In genomic region chr11:250740-251299, GRCh38 we compare ENCODE assay signal across 9 cellular contexts. TPM values are rescaled to one million over a fixed set of nuclear protein-coding genes. Genes with fewer than 3 reads are reported as not detected.
DNase-seq lines count a peak whose midpoint lies in the region; ATAC-seq and TF ChIP-seq lines count a peak whose summit lies in the region.
"Had no signal": no experiment of that assay in that cellular context is flagged by ENCODE, and none has a peak within 500 bp of the region (broad histone marks: within the 10 kb centered on the region; RNA-seq: fewer than 3 reads in every experiment).

No MANE protein-coding gene starts in this region.

- H3K36me3 ChIP-seq in ovary (no peaks in the 10 kb centered on the region), upper lobe of left lung (peaks cover 34 to 78% (median 73%) of the 10 kb centered on the region in 4 donors)

- H3K4me1 ChIP-seq in ovary (ENCODE audit: insufficient read depth) (no peaks in the 10 kb centered on the region), upper lobe of left lung (no peaks in the 10 kb centered on the region)

- no peak for TF ChIP-seq POLR2A in ovary (IDR thresholded peaks at IDR 0.05)
- TF ChIP-seq POLR2A in upper lobe of left lung (IDR thresholded peaks at IDR 0.05) = no peak

- H3K27me3 ChIP-seq in ovary (no peaks in the 10 kb centered on the region), upper lobe of left lung (no peaks in the 10 kb centered on the region)

- intact Hi-C loops in ovary (cut with DNase I) = no loop called here

- 79 to 83% (median 79%) methylated on average over 10 of the region's 10 CpGs for WGBS in ovary, 3 donors
- WGBS in upper lobe of left lung, 2 donors = 76 to 83% methylated on average over 10 of the region's 10 CpGs

- TF ChIP-seq EP300 in ovary (IDR thresholded peaks at IDR 0.05) (no peak), upper lobe of left lung (IDR thresholded peaks at IDR 0.05) (no peak)

- H3K4me3 ChIP-seq in fibroblast of mammary gland (ENCODE audit: control insufficient read depth, low read depth, low read length) = no peak overlapping the region
- no peak overlapping the region for H3K4me3 ChIP-seq in ovary
- H3K4me3 ChIP-seq in upper lobe of left lung = no peak overlapping the region

- peak; percentile 78 to 89 for ATAC-seq in upper lobe of left lung (ENCODE audit: low FRiP score in 2 of 2)
- ATAC-seq in GM18867 (IDR thresholded peaks at IDR 0.05; ENCODE audit: unreplicated experiment) = no peak

- H3K27ac ChIP-seq in ovary (no peak overlapping the region), upper lobe of left lung (peak overlapping the region in 1 of 4 donors; percentile 42)

- no peaks in the 10 kb centered on the region for H3K9me3 ChIP-seq in ovary
- H3K9me3 ChIP-seq in upper lobe of left lung = no peaks in the 10 kb centered on the region

- DNase-seq in DMS153 (lab: John Stamatoyannopoulos, UW) (peak; percentile 13), DMS153 treated with DMSO at 0.1 percent for 48 hours (lab: John Stamatoyannopoulos, UW; ENCODE audit: unreplicated experiment) (no peak), NOMO-1 treated with DMSO at 0.1 percent for 48 hours (lab: John Stamatoyannopoulos, UW; ENCODE audit: unreplicated experiment) (peak; percentile 38), activated T-cell treated with anti-CD3 and anti-CD28 coated beads for 48 hours (ENCODE audit: low read depth) (peak; percentile 70), fibroblast of mammary gland (ENCODE audit: low read depth) (peak; percentile 59), ovary (peak in 2 of 5 donors; percentile 56 to 65), upper lobe of left lung (peak in 1 of 2 donors; percentile 76)

- peak; percentile 69 for TF ChIP-seq CTCF in fibroblast of mammary gland (conservative IDR thresholded peaks at IDR 0.05; ENCODE audit: control insufficient read depth, insufficient read depth, low read depth, low read length)
- peak in 2 of 3 donors; percentile 13 to 30 for TF ChIP-seq CTCF in ovary (IDR thresholded peaks at IDR 0.05)
- TF ChIP-seq CTCF in upper lobe of left lung (IDR thresholded peaks at IDR 0.05) = peak; percentile 39 to 69 (median 62)

RNA-seq across cellular contexts. Expression of gene PSMD13, which starts 14.0 kb away (rescaled TPM):
- total RNA-seq in ovary = 10 to 100 TPM; 66.2 to 80.1 (median 75.8) TPM
- polyA plus RNA-seq in ovary = 10 to 100 TPM; 74.9 to 88.9 TPM
- 100 to 1,000 TPM in 4 of 6 donors, 10 to 100 TPM in 2; 85.2 to 113 (median 106) TPM for total RNA-seq in upper lobe of left lung

RNA-seq across cellular contexts. Expression of gene SIRT3, which starts 14.7 kb away (rescaled TPM):
- 10 to 100 TPM; 11.1 to 24.4 (median 22.7) TPM for total RNA-seq in ovary
- 10 to 100 TPM; 17.4 to 21.5 TPM for polyA plus RNA-seq in ovary
- 10 to 100 TPM; 11.7 to 37.6 (median 24.0) TPM for total RNA-seq in upper lobe of left lung

RNA-seq across cellular contexts. Expression of gene NLRP6, which starts 27.4 kb away (rescaled TPM):
- 1 to 10 TPM in 1 of 7 donors, under 1 TPM in 4, not detected in 2; 0.15 to 1.1 (median 0.20) TPM for total RNA-seq in ovary
- polyA plus RNA-seq in ovary = under 1 TPM in 1 of 2 donors, not detected in 1; 0.02 TPM
- 1 to 10 TPM; 1.3 to 7.3 (median 3.1) TPM for total RNA-seq in upper lobe of left lung
- total RNA-seq: frontal cortex had no signal

RNA-seq across cellular contexts. Expression of gene PGGHG, which starts 38.1 kb away (rescaled TPM):
- total RNA-seq in ovary (10 to 100 TPM in 4 of 7 donors, 1 to 10 TPM in 3; 3.3 to 21.3 (median 10.6) TPM), upper lobe of left lung (100 to 1,000 TPM in 2 of 6 donors, 10 to 100 TPM in 4; 34.1 to 535 (median 65.2) TPM)
- 1 to 10 TPM in 1 of 2 donors, under 1 TPM in 1; 0.25 to 6.1 TPM for polyA plus RNA-seq in ovary

RNA-seq across cellular contexts. Expression of gene RIC8A, which starts 43.3 kb away (rescaled TPM):
- 100 to 1,000 TPM in 1 of 7 donors, 10 to 100 TPM in 6; 53.4 to 119 (median 87.4) TPM for total RNA-seq in ovary
- 10 to 100 TPM; 33.6 to 56.4 TPM for polyA plus RNA-seq in ovary
- total RNA-seq in upper lobe of left lung = 100 to 1,000 TPM in 4 of 6 donors, 10 to 100 TPM in 2; 65.9 to 135 (median 105) TPM
